18 cellular contexts compared by ENCODE assay signal in the genomic region with DNA sequence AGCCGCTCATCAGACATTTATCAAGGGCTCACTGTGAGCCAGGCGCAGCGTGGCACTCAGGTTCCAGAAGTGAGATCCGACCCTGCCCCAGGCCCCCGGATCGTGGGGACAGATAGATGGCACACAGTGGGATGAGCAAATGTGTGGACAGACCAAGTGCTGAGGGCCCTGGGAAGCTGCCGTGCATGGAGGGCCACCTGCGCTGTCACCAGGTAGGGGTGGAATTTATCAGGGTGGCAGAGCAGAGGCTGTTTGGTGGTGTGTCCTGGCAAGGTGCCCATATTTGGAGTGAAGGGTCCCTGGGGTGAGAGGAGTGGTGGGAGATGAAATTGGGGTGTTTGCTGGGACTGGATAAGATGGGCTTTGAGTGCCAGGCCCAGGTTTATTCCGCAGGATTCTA.
DNase-seq lines count a peak whose midpoint lies in the region; ATAC-seq and TF ChIP-seq lines count a peak whose summit lies in the region.
"Had no signal": no experiment of that assay in that cellular context is flagged by ENCODE, and none has a peak within 500 bp of the region (broad histone marks: within the 10 kb centered on the region; RNA-seq: fewer than 3 reads in every experiment).

No MANE protein-coding gene starts in this region.

- CTCF ChIA-PET in activated CD8-positive, alpha-beta memory T cell treated with anti-CD3 and anti-CD28 coated beads, Interleukin-2, amount 10 ng/mL, durations not matched to agents 7 days and 5 days (lab: Charles Lee), result no interaction called here

- WGBS in mesendoderm (ENCODE audit: extremely low coverage, insufficient coverage, low lambda C conversion rate), result no CpG with 5 or more reads among the region's 9 CpGs
- 87 to 91% (median 91%) methylated on average over 9 of the region's 9 CpGs for WGBS in stomach, 5 donors

- no peak overlapping the region for H3K27ac Mint-ChIP-seq in activated CD8-positive, alpha-beta memory T cell treated with anti-CD3 and anti-CD28 coated beads, Interleukin-2, amount 10 ng/mL, durations not matched to agents 7 days and 5 days
- no peak overlapping the region for H3K27ac Mint-ChIP-seq in stimulated activated effector memory CD8-positive, alpha-beta T cell treated with anti-CD3 and anti-CD28 coated beads, Interleukin-12 subunit alpha, Interleukin-12 subunit beta, amount 100 ng/mL, for 72 hours
- H3K27ac Mint-ChIP-seq in activated T-helper 2 cell treated with anti-CD3 and anti-CD28 coated beads, Interferon-gamma antibody, Interleukin-2, Interleukin-4, amounts not matched to agents 10 μg/mL and 5 μg/mL and 100 μg/mL, durations not matched to agents 14 hours and 24 hours and 36 hours, result no peak overlapping the region

- no peak for TF ChIP-seq EP300 in stomach (IDR thresholded peaks at IDR 0.05)

- H3K23ac ChIP-seq in mesendoderm (ENCODE audit: low read length), result no peak overlapping the region

- no peaks in the 10 kb centered on the region for H3K9me3 Mint-ChIP-seq in activated CD8-positive, alpha-beta memory T cell treated with anti-CD3 and anti-CD28 coated beads, Interleukin-2, amount 10 ng/mL, durations not matched to agents 7 days and 5 days (ENCODE audit: low read depth)
- H3K9me3 Mint-ChIP-seq in stimulated activated effector memory CD8-positive, alpha-beta T cell treated with anti-CD3 and anti-CD28 coated beads, Interleukin-12 subunit alpha, Interleukin-12 subunit beta, amount 100 ng/mL, for 72 hours, result no peaks in the 10 kb centered on the region
- no peaks in the 10 kb centered on the region for H3K9me3 Mint-ChIP-seq in activated T-helper 2 cell treated with anti-CD3 and anti-CD28 coated beads, Interferon-gamma antibody, Interleukin-2, Interleukin-4, amounts not matched to agents 10 μg/mL and 5 μg/mL and 100 μg/mL, durations not matched to agents 14 hours and 24 hours and 36 hours

- H3K4me3 Mint-ChIP-seq in activated CD8-positive, alpha-beta memory T cell treated with anti-CD3 and anti-CD28 coated beads, Interleukin-2, amount 10 ng/mL, durations not matched to agents 7 days and 5 days, result no peak overlapping the region
- H3K4me3 Mint-ChIP-seq in stimulated activated effector memory CD8-positive, alpha-beta T cell treated with anti-CD3 and anti-CD28 coated beads, Interleukin-12 subunit alpha, Interleukin-12 subunit beta, amount 100 ng/mL, for 72 hours, result no peak overlapping the region
- no peak overlapping the region for H3K4me3 Mint-ChIP-seq in activated T-helper 2 cell treated with anti-CD3 and anti-CD28 coated beads, Interferon-gamma antibody, Interleukin-2, Interleukin-4, amounts not matched to agents 10 μg/mL and 5 μg/mL and 100 μg/mL, durations not matched to agents 14 hours and 24 hours and 36 hours (ENCODE audit: low read depth)

- no peaks in the 10 kb centered on the region for H3K36me3 Mint-ChIP-seq in activated CD8-positive, alpha-beta memory T cell treated with anti-CD3 and anti-CD28 coated beads, Interleukin-2, amount 10 ng/mL, durations not matched to agents 7 days and 5 days
- no peaks in the 10 kb centered on the region for H3K36me3 Mint-ChIP-seq in stimulated activated effector memory CD8-positive, alpha-beta T cell treated with anti-CD3 and anti-CD28 coated beads, Interleukin-12 subunit alpha, Interleukin-12 subunit beta, amount 100 ng/mL, for 72 hours
- H3K36me3 Mint-ChIP-seq in activated T-helper 2 cell treated with anti-CD3 and anti-CD28 coated beads, Interferon-gamma antibody, Interleukin-2, Interleukin-4, amounts not matched to agents 10 μg/mL and 5 μg/mL and 100 μg/mL, durations not matched to agents 14 hours and 24 hours and 36 hours (ENCODE audit: low read depth), result no peaks in the 10 kb centered on the region

- H3K36me3 ChIP-seq in colonic mucosa (no peaks in the 10 kb centered on the region), mesendoderm (ENCODE audit: control insufficient read depth, insufficient read depth, low read length) (no peaks in the 10 kb centered on the region), stomach (no peaks in the 10 kb centered on the region)
- H3K36me3 ChIP-seq: BLaER1, HAP-1, SJCRH30 had no signal

- H3K56ac ChIP-seq in mesendoderm (ENCODE audit: low read length), result peak overlapping the region; percentile 17

- H3K4me2 ChIP-seq in mesendoderm (ENCODE audit: low read length), result no peak overlapping the region

- peak; percentile 37 for DNase-seq in activated CD8-positive, alpha-beta memory T cell treated with anti-CD3 and anti-CD28 coated beads, Interleukin-2, amount 10 ng/mL, durations not matched to agents 7 days and 5 days
- no peak for DNase-seq in activated CD8-positive, alpha-beta memory T cell treated with anti-CD3 and anti-CD28 coated beads, Interleukin-2, amount 50 U/mL, for 48 hours
- DNase-seq in colonic mucosa (peak; percentile 12), mesendoderm (no peak), stomach (peak; percentile 24), GM03348 (ENCODE audit: low spot score) (no peak)
- DNase-seq in stimulated activated effector memory CD8-positive, alpha-beta T cell treated with anti-CD3 and anti-CD28 coated beads, Interleukin-12 subunit alpha, Interleukin-12 subunit beta, amount 100 ng/mL, for 72 hours (ENCODE audit: low spot score in 2 of 2), result no peak
- no peak for DNase-seq in activated T-helper 2 cell treated with anti-CD3 and anti-CD28 coated beads, Interferon-gamma antibody, Interleukin-2, Interleukin-4, amounts not matched to agents 10 μg/mL and 5 μg/mL and 100 μg/mL, durations not matched to agents 14 hours and 24 hours and 36 hours (ENCODE audit: low spot score)
- DNase-seq: DMS153, EL, MV-4-11, NCI-H1417 treated with DMSO at 0.1 percent for 48 hours, NCI-H1930, RPMI8226, SJCRH30 had no signal

- ATAC-seq in activated CD8-positive, alpha-beta memory T cell treated with anti-CD3 and anti-CD28 coated beads, Interleukin-2, amount 10 ng/mL, durations not matched to agents 7 days and 5 days, result no peak
- no peak for ATAC-seq in stimulated activated effector memory CD8-positive, alpha-beta T cell treated with anti-CD3 and anti-CD28 coated beads, Interleukin-12 subunit alpha, Interleukin-12 subunit beta, amount 100 ng/mL, for 72 hours

- intact Hi-C loops in colonic mucosa (cut with DNase I) (no loop called here), stomach (cut with DNase I; ENCODE audit: low total_unique reads) (no loop called here)
- intact Hi-C loops in activated T-helper 2 cell treated with anti-CD3 and anti-CD28 coated beads, Interferon-gamma antibody, Interleukin-2, Interleukin-4, amounts not matched to agents 10 μg/mL and 5 μg/mL and 100 μg/mL, durations not matched to agents 14 hours and 24 hours and 36 hours (cut with micrococcal nuclease), result no loop called here

- no peak overlapping the region for H2BK15ac ChIP-seq in mesendoderm (replicated peaks; ENCODE audit: low read depth)

- no peaks in the 10 kb centered on the region for H3K27me3 Mint-ChIP-seq in activated CD8-positive, alpha-beta memory T cell treated with anti-CD3 and anti-CD28 coated beads, Interleukin-2, amount 10 ng/mL, durations not matched to agents 7 days and 5 days
- H3K27me3 Mint-ChIP-seq in activated T-helper 2 cell treated with anti-CD3 and anti-CD28 coated beads, Interferon-gamma antibody, Interleukin-2, Interleukin-4, amounts not matched to agents 10 μg/mL and 5 μg/mL and 100 μg/mL, durations not matched to agents 14 hours and 24 hours and 36 hours (ENCODE audit: low read depth), result no peaks in the 10 kb centered on the region

- H3K79me1 ChIP-seq in mesendoderm (ENCODE audit: low read length), result no peaks in the 10 kb centered on the region

- H3K9ac ChIP-seq in colonic mucosa (ENCODE audit: low read depth in 2 of 2, low read length in 2 of 2), result no peak overlapping the region
- H3K9ac ChIP-seq in mesendoderm (ENCODE audit: low read length), result no peak overlapping the region
- H3K9ac ChIP-seq: BLaER1 had no signal

- no peaks in the 10 kb centered on the region for H3K4me1 Mint-ChIP-seq in activated CD8-positive, alpha-beta memory T cell treated with anti-CD3 and anti-CD28 coated beads, Interleukin-2, amount 10 ng/mL, durations not matched to agents 7 days and 5 days
- no peaks in the 10 kb centered on the region for H3K4me1 Mint-ChIP-seq in stimulated activated effector memory CD8-positive, alpha-beta T cell treated with anti-CD3 and anti-CD28 coated beads, Interleukin-12 subunit alpha, Interleukin-12 subunit beta, amount 100 ng/mL, for 72 hours
- H3K4me1 Mint-ChIP-seq in activated T-helper 2 cell treated with anti-CD3 and anti-CD28 coated beads, Interferon-gamma antibody, Interleukin-2, Interleukin-4, amounts not matched to agents 10 μg/mL and 5 μg/mL and 100 μg/mL, durations not matched to agents 14 hours and 24 hours and 36 hours (ENCODE audit: low read depth), result peaks cover 8% of the 10 kb centered on the region

- H3K9me3 ChIP-seq in colonic mucosa (no peaks in the 10 kb centered on the region), stomach (no peaks in the 10 kb centered on the region)
- H3K9me3 ChIP-seq: BLaER1, HAP-1, SJCRH30 had no signal

- TF ChIP-seq CTCF in colonic mucosa (IDR thresholded peaks at IDR 0.05) (no peak), stomach (IDR thresholded peaks at IDR 0.05) (no peak)

- peak overlapping the region; percentile 25 for H2AK5ac ChIP-seq in mesendoderm (ENCODE audit: low read length)

- no peak for TF ChIP-seq POLR2A in stomach (IDR thresholded peaks at IDR 0.05)

- H3K79me2 ChIP-seq in mesendoderm (ENCODE audit: control insufficient read depth, insufficient read depth, low read length), result no peaks in the 10 kb centered on the region

- H3K18ac ChIP-seq in mesendoderm (ENCODE audit: low read length), result no peak overlapping the region

- H4K5ac ChIP-seq in mesendoderm (ENCODE audit: low read length), result no peak overlapping the region

- no peak overlapping the region for H3K4ac ChIP-seq in mesendoderm (ENCODE audit: low read depth, low read length)

- no peak overlapping the region for H2BK5ac ChIP-seq in mesendoderm (ENCODE audit: low read length)

- H3K4me3 ChIP-seq in colonic mucosa, result no peak overlapping the region
- H3K4me3 ChIP-seq in mesendoderm (ENCODE audit: low read length), result no peak overlapping the region
- no peak overlapping the region for H3K4me3 ChIP-seq in stomach
- H3K4me3 ChIP-seq: BLaER1, HAP-1, SJCRH30 had no signal

- H2BK120ac ChIP-seq in mesendoderm (ENCODE audit: low read depth, low read length), result no peak overlapping the region

- no peak overlapping the region for H4K8ac ChIP-seq in mesendoderm (ENCODE audit: low read depth, low read length)

- H3K27ac ChIP-seq in colonic mucosa (no peak overlapping the region), mesendoderm (ENCODE audit: low read depth, low read length) (no peak overlapping the region), stomach (no peak overlapping the region)
- H3K27ac ChIP-seq: BLaER1, HL-60, SJCRH30 had no signal

- H3K4me1 ChIP-seq in colonic mucosa (no peaks in the 10 kb centered on the region), mesendoderm (ENCODE audit: control insufficient read depth, low read depth, low read length) (peaks cover 19% of the 10 kb centered on the region), stomach (peaks cover 0 to 12% (median 2%) of the 10 kb centered on the region in 4 donors)

- H3K27me3 ChIP-seq in colonic mucosa (no peaks in the 10 kb centered on the region), mesendoderm (ENCODE audit: insufficient read depth, low read length, poor library complexity) (no peaks in the 10 kb centered on the region), stomach (peaks cover 0 to 5% (median 0%) of the 10 kb centered on the region in 3 donors)
- H3K27me3 ChIP-seq: BLaER1, SJCRH30 had no signal

Comparison
In these comparisons a context has a peak if more than half of its experiments do, and no peak if none do; other contexts are left out.
1. DNase-seq: peak in activated CD8-positive, alpha-beta memory T cell treated with anti-CD3 and anti-CD28 coated beads, Interleukin-2, amount 10 ng/mL, durations not matched to agents 7 days and 5 days (single experiment), colonic mucosa (single experiment) and stomach (single experiment); none in activated CD8-positive, alpha-beta memory T cell treated with anti-CD3 and anti-CD28 coated beads, Interleukin-2, amount 50 U/mL, for 48 hours (single experiment), mesendoderm (single experiment), stimulated activated effector memory CD8-positive, alpha-beta T cell treated with anti-CD3 and anti-CD28 coated beads, Interleukin-12 subunit alpha, Interleukin-12 subunit beta, amount 100 ng/mL, for 72 hours (0 of 2), activated T-helper 2 cell treated with anti-CD3 and anti-CD28 coated beads, Interferon-gamma antibody, Interleukin-2, Interleukin-4, amounts not matched to agents 10 μg/mL and 5 μg/mL and 100 μg/mL, durations not matched to agents 14 hours and 24 hours and 36 hours (single experiment) and GM03348 (single experiment).